9 cellular contexts compared by ENCODE assay signal in the genomic region with DNA sequence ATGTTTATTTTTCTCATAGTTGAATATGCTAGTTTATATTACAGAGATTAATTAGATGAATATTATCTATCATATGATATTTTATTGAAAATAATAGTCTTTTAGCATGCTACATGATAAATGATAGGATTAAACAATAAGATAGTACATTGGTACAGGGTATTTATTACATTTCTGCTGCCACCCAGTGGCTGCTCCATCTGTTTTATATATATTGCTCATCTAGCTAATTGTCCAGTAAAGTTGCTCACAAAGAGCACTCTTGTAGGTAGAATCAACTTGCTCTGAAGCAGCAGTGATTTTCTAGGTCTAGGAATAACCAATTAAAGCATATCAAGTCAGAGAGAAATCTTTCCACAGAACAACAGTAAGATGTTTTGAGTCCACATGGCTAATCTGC.
DNase-seq lines count a peak whose midpoint lies in the region; ATAC-seq and TF ChIP-seq lines count a peak whose summit lies in the region.
"Had no signal": no experiment of that assay in that cellular context is flagged by ENCODE, and none has a peak within 500 bp of the region (broad histone marks: within the 10 kb centered on the region; RNA-seq: fewer than 3 reads in every experiment).

No MANE protein-coding gene starts in this region.

- no peak overlapping the region for H3K4me3 ChIP-seq in hepatocyte

- no peaks in the 10 kb centered on the region for H3K9me3 ChIP-seq in hepatocyte (ENCODE audit: low read depth)

- DNase-seq in AML-193 (lab: John Stamatoyannopoulos, UW) (peak; percentile 3 to 10), hepatocyte (ENCODE audit: low spot score) (peak; percentile 36), NCI-H1930 (lab: John Stamatoyannopoulos, UW) (no peak), activated gamma-delta T cell (lab: John Stamatoyannopoulos, UW) (no peak), NCI-H226 (no peak)

- no peak overlapping the region for H3K4me2 ChIP-seq in hepatocyte

- ATAC-seq in HG02884 (IDR thresholded peaks at IDR 0.05; ENCODE audit: unreplicated experiment) (peak; percentile 65), SK-N-SH treated with all-trans-retinoic acid at 6 μM for 48 hours (0 out of 3 replicates have a peak, but pooled peaks have one; percentile 52), GM21619 (IDR thresholded peaks at IDR 0.05; ENCODE audit: unreplicated experiment) (no peak)

- H3K36me3 ChIP-seq in hepatocyte (replicated peaks; ENCODE audit: insufficient read depth, low read depth), result no peaks in the 10 kb centered on the region

- H3K9me2 ChIP-seq in hepatocyte (replicated peaks; ENCODE audit: insufficient read depth), result no peaks in the 10 kb centered on the region

- no peaks in the 10 kb centered on the region for H3K27me3 ChIP-seq in hepatocyte

- H4K20me1 ChIP-seq in hepatocyte (ENCODE audit: insufficient read depth, poor library complexity, severe bottlenecking), result no peaks in the 10 kb centered on the region

- peak; percentile 56 for TF ChIP-seq CTCF in hepatocyte (IDR thresholded peaks at IDR 0.05; ENCODE audit: poor library complexity)

- no peak overlapping the region for H2AFZ ChIP-seq in hepatocyte
- H2AFZ ChIP-seq: parathyroid adenoma had no signal

- H3K79me2 ChIP-seq in hepatocyte, result no peaks in the 10 kb centered on the region
- H3K79me2 ChIP-seq: parathyroid adenoma had no signal

- H3K4me1 ChIP-seq in hepatocyte (ENCODE audit: insufficient read depth), result no peaks in the 10 kb centered on the region
- H3K4me1 ChIP-seq: parathyroid adenoma had no signal

- H3K27ac ChIP-seq in hepatocyte, result no peak overlapping the region
- H3K27ac ChIP-seq: parathyroid adenoma had no signal

TF ChIP-seq in SK-N-SH treated with all-trans-retinoic acid at 6 μM for 48 hours, 23 proteins besides CTCF, POLR2A, EP300 and RAD21:
- no peak for TF ChIP-seq ZC3H10 (CRISPR knock-in tag; IDR thresholded peaks at IDR 0.05)
- TF ChIP-seq, protein P1, sequence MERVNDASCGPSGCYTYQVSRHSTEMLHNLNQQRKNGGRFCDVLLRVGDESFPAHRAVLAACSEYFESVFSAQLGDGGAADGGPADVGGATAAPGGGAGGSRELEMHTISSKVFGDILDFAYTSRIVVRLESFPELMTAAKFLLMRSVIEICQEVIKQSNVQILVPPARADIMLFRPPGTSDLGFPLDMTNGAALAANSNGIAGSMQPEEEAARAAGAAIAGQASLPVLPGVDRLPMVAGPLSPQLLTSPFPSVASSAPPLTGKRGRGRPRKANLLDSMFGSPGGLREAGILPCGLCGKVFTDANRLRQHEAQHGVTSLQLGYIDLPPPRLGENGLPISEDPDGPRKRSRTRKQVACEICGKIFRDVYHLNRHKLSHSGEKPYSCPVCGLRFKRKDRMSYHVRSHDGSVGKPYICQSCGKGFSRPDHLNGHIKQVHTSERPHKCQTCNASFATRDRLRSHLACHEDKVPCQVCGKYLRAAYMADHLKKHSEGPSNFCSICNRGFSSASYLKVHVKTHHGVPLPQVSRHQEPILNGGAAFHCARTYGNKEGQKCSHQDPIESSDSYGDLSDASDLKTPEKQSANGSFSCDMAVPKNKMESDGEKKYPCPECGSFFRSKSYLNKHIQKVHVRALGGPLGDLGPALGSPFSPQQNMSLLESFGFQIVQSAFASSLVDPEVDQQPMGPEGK (CRISPR knock-in tag; IDR thresholded peaks at IDR 0.05; ENCODE audit: borderline replicate concordance), result no peak
- TF ChIP-seq ARNTL (CRISPR knock-in tag; IDR thresholded peaks at IDR 0.05; ENCODE audit: borderline replicate concordance, low read depth), result no peak
- TF ChIP-seq TOX (CRISPR knock-in tag; IDR thresholded peaks at IDR 0.05; ENCODE audit: borderline replicate concordance), result no peak
- TF ChIP-seq, protein P2, sequence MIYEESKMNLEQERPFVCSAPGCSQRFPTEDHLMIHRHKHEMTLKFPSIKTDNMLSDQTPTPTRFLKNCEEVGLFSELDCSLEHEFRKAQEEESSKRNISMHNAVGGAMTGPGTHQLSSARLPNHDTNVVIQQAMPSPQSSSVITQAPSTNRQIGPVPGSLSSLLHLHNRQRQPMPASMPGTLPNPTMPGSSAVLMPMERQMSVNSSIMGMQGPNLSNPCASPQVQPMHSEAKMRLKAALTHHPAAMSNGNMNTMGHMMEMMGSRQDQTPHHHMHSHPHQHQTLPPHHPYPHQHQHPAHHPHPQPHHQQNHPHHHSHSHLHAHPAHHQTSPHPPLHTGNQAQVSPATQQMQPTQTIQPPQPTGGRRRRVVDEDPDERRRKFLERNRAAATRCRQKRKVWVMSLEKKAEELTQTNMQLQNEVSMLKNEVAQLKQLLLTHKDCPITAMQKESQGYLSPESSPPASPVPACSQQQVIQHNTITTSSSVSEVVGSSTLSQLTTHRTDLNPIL (CRISPR knock-in tag; IDR thresholded peaks at IDR 0.05; ENCODE audit: low read depth), result no peak
- no peak for TF ChIP-seq ZNF70 (CRISPR knock-in tag; IDR thresholded peaks at IDR 0.05)
- TF ChIP-seq BACH2 (CRISPR knock-in tag; IDR thresholded peaks at IDR 0.05; ENCODE audit: borderline replicate concordance), result no peak
- TF ChIP-seq TCF4 (CRISPR knock-in tag; IDR thresholded peaks at IDR 0.05; ENCODE audit: borderline replicate concordance), result no peak
- no peak for TF ChIP-seq ZFP30 (CRISPR knock-in tag; IDR thresholded peaks at IDR 0.05)
- TF ChIP-seq, protein P3, sequence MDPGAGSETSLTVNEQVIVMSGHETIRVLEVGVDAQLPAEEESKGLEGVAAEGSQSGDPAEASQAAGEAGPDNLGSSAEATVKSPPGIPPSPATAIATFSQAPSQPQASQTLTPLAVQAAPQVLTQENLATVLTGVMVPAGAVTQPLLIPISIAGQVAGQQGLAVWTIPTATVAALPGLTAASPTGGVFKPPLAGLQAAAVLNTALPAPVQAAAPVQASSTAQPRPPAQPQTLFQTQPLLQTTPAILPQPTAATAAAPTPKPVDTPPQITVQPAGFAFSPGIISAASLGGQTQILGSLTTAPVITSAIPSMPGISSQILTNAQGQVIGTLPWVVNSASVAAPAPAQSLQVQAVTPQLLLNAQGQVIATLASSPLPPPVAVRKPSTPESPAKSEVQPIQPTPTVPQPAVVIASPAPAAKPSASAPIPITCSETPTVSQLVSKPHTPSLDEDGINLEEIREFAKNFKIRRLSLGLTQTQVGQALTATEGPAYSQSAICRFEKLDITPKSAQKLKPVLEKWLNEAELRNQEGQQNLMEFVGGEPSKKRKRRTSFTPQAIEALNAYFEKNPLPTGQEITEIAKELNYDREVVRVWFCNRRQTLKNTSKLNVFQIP (CRISPR knock-in tag; IDR thresholded peaks at IDR 0.05; ENCODE audit: borderline replicate concordance, low read depth), result no peak
- TF ChIP-seq OSR1 (CRISPR knock-in tag; IDR thresholded peaks at IDR 0.05), result no peak
- no peak for TF ChIP-seq ZNF565 (CRISPR knock-in tag; conservative IDR thresholded peaks at IDR 0.05; ENCODE audit: low read depth)
- no peak for TF ChIP-seq ESRRG (CRISPR knock-in tag; IDR thresholded peaks at IDR 0.05)
- TF ChIP-seq SNAI2 (CRISPR knock-in tag; IDR thresholded peaks at IDR 0.05), result no peak
- TF ChIP-seq RARB (CRISPR knock-in tag; IDR thresholded peaks at IDR 0.05), result no peak
- TF ChIP-seq ZNF8 (CRISPR knock-in tag; IDR thresholded peaks at IDR 0.05), result no peak
- no peak for TF ChIP-seq GLIS3 (CRISPR knock-in tag; IDR thresholded peaks at IDR 0.05)
- TF ChIP-seq ZFP3 (CRISPR knock-in tag; IDR thresholded peaks at IDR 0.05), result no peak
- TF ChIP-seq, protein P4, sequence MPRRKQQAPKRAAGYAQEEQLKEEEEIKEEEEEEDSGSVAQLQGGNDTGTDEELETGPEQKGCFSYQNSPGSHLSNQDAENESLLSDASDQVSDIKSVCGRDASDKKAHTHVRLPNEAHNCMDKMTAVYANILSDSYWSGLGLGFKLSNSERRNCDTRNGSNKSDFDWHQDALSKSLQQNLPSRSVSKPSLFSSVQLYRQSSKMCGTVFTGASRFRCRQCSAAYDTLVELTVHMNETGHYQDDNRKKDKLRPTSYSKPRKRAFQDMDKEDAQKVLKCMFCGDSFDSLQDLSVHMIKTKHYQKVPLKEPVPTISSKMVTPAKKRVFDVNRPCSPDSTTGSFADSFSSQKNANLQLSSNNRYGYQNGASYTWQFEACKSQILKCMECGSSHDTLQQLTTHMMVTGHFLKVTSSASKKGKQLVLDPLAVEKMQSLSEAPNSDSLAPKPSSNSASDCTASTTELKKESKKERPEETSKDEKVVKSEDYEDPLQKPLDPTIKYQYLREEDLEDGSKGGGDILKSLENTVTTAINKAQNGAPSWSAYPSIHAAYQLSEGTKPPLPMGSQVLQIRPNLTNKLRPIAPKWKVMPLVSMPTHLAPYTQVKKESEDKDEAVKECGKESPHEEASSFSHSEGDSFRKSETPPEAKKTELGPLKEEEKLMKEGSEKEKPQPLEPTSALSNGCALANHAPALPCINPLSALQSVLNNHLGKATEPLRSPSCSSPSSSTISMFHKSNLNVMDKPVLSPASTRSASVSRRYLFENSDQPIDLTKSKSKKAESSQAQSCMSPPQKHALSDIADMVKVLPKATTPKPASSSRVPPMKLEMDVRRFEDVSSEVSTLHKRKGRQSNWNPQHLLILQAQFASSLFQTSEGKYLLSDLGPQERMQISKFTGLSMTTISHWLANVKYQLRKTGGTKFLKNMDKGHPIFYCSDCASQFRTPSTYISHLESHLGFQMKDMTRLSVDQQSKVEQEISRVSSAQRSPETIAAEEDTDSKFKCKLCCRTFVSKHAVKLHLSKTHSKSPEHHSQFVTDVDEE (CRISPR knock-in tag; IDR thresholded peaks at IDR 0.05), result no peak
- no peak for TF ChIP-seq CSDC2 (CRISPR knock-in tag; IDR thresholded peaks at IDR 0.05)

Comparison
In these comparisons a context has a peak if more than half of its experiments do, and no peak if none do; other contexts are left out.
1. DNase-seq: peak in AML-193 (2 of 2) and hepatocyte (single experiment); none in NCI-H1930 (0 of 2), activated gamma-delta T cell (single experiment) and NCI-H226 (single experiment).